ENCODE assay signal across 1 cellular context in genomic region chr1:6638226-6638625, GRCh38.
TF ChIP-seq lines count a peak whose summit lies in the region.

No MANE protein-coding gene starts in this region.

TF ChIP-seq in HepG2, 621 proteins besides CTCF, POLR2A, EP300 and RAD21:
- TF ChIP-seq AGO2 (optimal IDR thresholded peaks at IDR 0.05; ENCODE audit: low read depth, low read length) (peak; percentile 18), NAIF1 (CRISPR knock-in tag; IDR thresholded peaks at IDR 0.05; ENCODE audit: borderline replicate concordance) (no peak)
